1 cellular context compared by ENCODE assay signal in genomic region chr18:12934454-12935071, GRCh38.
A peak's percentile ranks its signal among the peaks of the same experiment; 100 is the strongest.
TF ChIP-seq lines count a peak whose summit lies in the region.

No MANE protein-coding gene starts in this region.

TF ChIP-seq in H1, 55 proteins besides CTCF, POLR2A, EP300 and RAD21:
- TF ChIP-seq POLR2AphosphoS5 (IDR thresholded peaks at IDR 0.05; ENCODE audit: low read depth, low read length): no peak
- TF ChIP-seq MAX (IDR thresholded peaks at IDR 0.05): 0 out of 2 replicates have a peak, but pooled peaks have one; percentile 23
- no peak for TF ChIP-seq ZNF274 (IDR thresholded peaks at IDR 0.05; ENCODE audit: borderline replicate concordance, extremely low read depth, low read length)
- TF ChIP-seq JUN (IDR thresholded peaks at IDR 0.05; ENCODE audit: low read depth, low read length): no peak
- no peak for TF ChIP-seq SRF (IDR thresholded peaks at IDR 0.05; ENCODE audit: low read depth, low read length)
- TF ChIP-seq SIRT6 (IDR thresholded peaks at IDR 0.05; ENCODE audit: low read length): no peak
- no peak for TF ChIP-seq CEBPB (IDR thresholded peaks at IDR 0.05; ENCODE audit: low read depth, low read length)
- no peak for TF ChIP-seq BACH1 (IDR thresholded peaks at IDR 0.05; ENCODE audit: low read length)
- no peak for TF ChIP-seq CBX5 (IDR thresholded peaks at IDR 0.05; ENCODE audit: low read depth, low read length)
- peak; percentile 85; a peak in 3 of 4 replicates for TF ChIP-seq SIN3A (conservative IDR thresholded peaks at IDR 0.05 in 1 of 2, IDR thresholded peaks at IDR 0.05 in 1 of 2; ENCODE audit: low read depth in 1 of 2, low read length in 2 of 2)
- no peak for TF ChIP-seq RBBP5 (IDR thresholded peaks at IDR 0.05; ENCODE audit: borderline replicate concordance, low read depth, low read length)
- no peak for TF ChIP-seq KDM1A (IDR thresholded peaks at IDR 0.05; ENCODE audit: borderline replicate concordance, low read length)
- TF ChIP-seq ASH2L (IDR thresholded peaks at IDR 0.05; ENCODE audit: low read length): no peak
- TF ChIP-seq CHD1 (IDR thresholded peaks at IDR 0.05; ENCODE audit: low read depth, low read length): no peak
- TF ChIP-seq RNF2 (IDR thresholded peaks at IDR 0.05; ENCODE audit: borderline replicate concordance, low read depth, low read length, missing control alignments, poor library complexity, severe bottlenecking): no peak
- TF ChIP-seq CHD7 (IDR thresholded peaks at IDR 0.05; ENCODE audit: insufficient replicate concordance, low read length): no peak
- TF ChIP-seq YY1 (IDR thresholded peaks at IDR 0.05; ENCODE audit: low read depth, low read length): no peak
- TF ChIP-seq CBX8 (IDR thresholded peaks at IDR 0.05; ENCODE audit: borderline replicate concordance, low read depth, low read length): no peak
- peak; percentile 93 for TF ChIP-seq TEAD4 (IDR thresholded peaks at IDR 0.05; ENCODE audit: low read depth, low read length)
- no peak for TF ChIP-seq NRF1 (IDR thresholded peaks at IDR 0.05; ENCODE audit: low read depth, low read length)
- peak; percentile 23; the same call in 1 of the 2 replicates for TF ChIP-seq CREB1 (IDR thresholded peaks at IDR 0.05)
- TF ChIP-seq E2F6 (IDR thresholded peaks at IDR 0.05): no peak
- no peak for TF ChIP-seq GABPA (IDR thresholded peaks at IDR 0.05; ENCODE audit: borderline replicate concordance, insufficient read depth, low read length)
- no peak for TF ChIP-seq SP2 (IDR thresholded peaks at IDR 0.05; ENCODE audit: low read length)
- no peak for TF ChIP-seq ATF3 (IDR thresholded peaks at IDR 0.05; ENCODE audit: insufficient read depth, low read depth, low read length)
